Comparison of ENCODE assay signal across 10 cellular contexts in genomic region chr9:121326130-121326838, GRCh38. TPM values are rescaled to one million over a fixed set of nuclear protein-coding genes. Genes with fewer than 3 reads are reported as not detected.
DNase-seq lines count a peak whose midpoint lies in the region; ATAC-seq and TF ChIP-seq lines count a peak whose summit lies in the region.
"Had no signal": no experiment of that assay in that cellular context is flagged by ENCODE, and none has a peak within 500 bp of the region (broad histone marks: within the 10 kb centered on the region; RNA-seq: fewer than 3 reads in every experiment).

No MANE protein-coding gene starts in this region.

- H3K27ac ChIP-seq in heart right ventricle: peak overlapping the region; percentile 85 to 98 (median 92)
- peak overlapping the region; percentile 87 to 94 for H3K27ac ChIP-seq in prostate gland

- intact Hi-C loops in heart right ventricle (cut with DNase I) (loop anchor here in 5 of 10 donors (1.0 to 10.0 kb wide), 5 partner anchors 39 to 49 kb away; partner anchors contain the start of gene STOM (in 5 of the 5)), prostate gland (cut with DNase I) (no loop called here)

- peaks cover 5% of the 10 kb centered on the region; the same call in 1 of the 2 replicates for H3K4me1 ChIP-seq in BE2C
- peaks cover 32 to 96% (median 53%) of the 10 kb centered on the region in 9 donors for H3K4me1 ChIP-seq in heart right ventricle
- no peaks in the 10 kb centered on the region for H3K4me1 ChIP-seq in prostate gland (replicated peaks)

- 39 to 48% methylated on average over 19 of the region's 19 CpGs for WGBS in heart right ventricle, 2 donors
- WGBS in prostate gland: 36% methylated on average over 16 of the region's 19 CpGs

- no peaks in the 10 kb centered on the region for H3K27me3 ChIP-seq in BE2C
- H3K27me3 ChIP-seq in heart right ventricle: no peaks in the 10 kb centered on the region
- H3K27me3 ChIP-seq in prostate gland (replicated peaks; ENCODE audit: insufficient read depth): no peaks in the 10 kb centered on the region

- DNase-seq in BE2C (peak; percentile 39), astrocyte of the cerebellum (ENCODE audit: low read depth) (peak; percentile 20), heart right ventricle (peak; percentile 86 to 94), prostate gland (ENCODE audit: low spot score) (peak; percentile 91), NCI-H1048 (lab: John Stamatoyannopoulos, UW) (no peak), NCI-H2227 (lab: John Stamatoyannopoulos, UW; ENCODE audit: unreplicated experiment) (no peak), middle frontal gyrus (ENCODE audit: extremely low spot score, low spot score) (no peak)
- DNase-seq: central memory CD4-positive, alpha-beta T cell; T-helper 17 cell had no signal

- ATAC-seq in heart right ventricle: peak; percentile 90 to 95 (median 92)
- no peak for ATAC-seq in GM21381 (IDR thresholded peaks at IDR 0.05; ENCODE audit: unreplicated experiment)
- ATAC-seq: T-helper 17 cell had no signal

- TF ChIP-seq CTCF in BE2C (IDR thresholded peaks at IDR 0.05; ENCODE audit: low read depth, low read length): no peak
- no peak for TF ChIP-seq CTCF in astrocyte of the cerebellum (IDR thresholded peaks at IDR 0.05; ENCODE audit: low read depth, low read length, missing control alignments)
- no peak for TF ChIP-seq CTCF in heart right ventricle (IDR thresholded peaks at IDR 0.05)
- TF ChIP-seq CTCF in prostate gland (IDR thresholded peaks at IDR 0.05): no peak

- H3K4me3 ChIP-seq in BE2C (ENCODE audit: low read depth, low read length): no peak overlapping the region; the same call in 1 of the 2 replicates
- H3K4me3 ChIP-seq in astrocyte of the cerebellum (ENCODE audit: low read depth, low read length): no peak overlapping the region
- H3K4me3 ChIP-seq in heart right ventricle: peak overlapping the region in 3 of 10 donors; percentile 2 to 31 (median 24)
- no peak overlapping the region for H3K4me3 ChIP-seq in prostate gland

- in situ Hi-C loops in astrocyte of the cerebellum (cut with HindIII; ENCODE audit: low sequenced_read_pairs): no loop called here

- peak; percentile 37 for TF ChIP-seq POLR2A in prostate gland (IDR thresholded peaks at IDR 0.05)

- H3K9me3 ChIP-seq in BE2C (no peaks in the 10 kb centered on the region), heart right ventricle (no peaks in the 10 kb centered on the region), prostate gland (no peaks in the 10 kb centered on the region)

- H3K36me3 ChIP-seq in BE2C (no peaks in the 10 kb centered on the region), heart right ventricle (peaks cover 0 to 100% (median 92%) of the 10 kb centered on the region in 9 donors), prostate gland (peaks cover 9 to 32% of the 10 kb centered on the region in 2 donors)

RNA-seq across cellular contexts. Expression of gene STOM, which starts 43.8 kb away (rescaled TPM):
- polyA plus RNA-seq in BE2C (2012; ENCODE audit: insufficient read depth, insufficient read length, low read depth): 41.8 TPM
- 100 to 1,000 TPM; 104 to 389 (median 181) TPM for total RNA-seq in heart right ventricle
- 100 to 1,000 TPM; 146 to 203 TPM for polyA plus RNA-seq in heart right ventricle
- 10 to 100 TPM; 64.3 to 85.1 TPM for total RNA-seq in prostate gland

RNA-seq across cellular contexts. Expression of gene GSN, which starts 58.3 kb away (rescaled TPM):
- polyA plus RNA-seq in BE2C (2012; ENCODE audit: insufficient read depth, insufficient read length, low read depth): 2.2 TPM
- total RNA-seq in heart right ventricle: 100 to 1,000 TPM; 532 to 861 (median 668) TPM
- polyA plus RNA-seq in heart right ventricle: 100 to 1,000 TPM; 360 to 823 TPM
- total RNA-seq in prostate gland: 100 to 1,000 TPM; 390 to 690 TPM

Comparison
In these comparisons a context has a peak if more than half of its experiments do, and no peak if none do; other contexts are left out.
1. DNase-seq: peak in BE2C (single experiment), astrocyte of the cerebellum (single experiment), heart right ventricle (2 of 2) and prostate gland (single experiment); none in NCI-H1048 (single experiment), NCI-H2227 (single experiment) and middle frontal gyrus (single experiment).